ENCODE assay signal across 1 cellular context in the genomic region with DNA sequence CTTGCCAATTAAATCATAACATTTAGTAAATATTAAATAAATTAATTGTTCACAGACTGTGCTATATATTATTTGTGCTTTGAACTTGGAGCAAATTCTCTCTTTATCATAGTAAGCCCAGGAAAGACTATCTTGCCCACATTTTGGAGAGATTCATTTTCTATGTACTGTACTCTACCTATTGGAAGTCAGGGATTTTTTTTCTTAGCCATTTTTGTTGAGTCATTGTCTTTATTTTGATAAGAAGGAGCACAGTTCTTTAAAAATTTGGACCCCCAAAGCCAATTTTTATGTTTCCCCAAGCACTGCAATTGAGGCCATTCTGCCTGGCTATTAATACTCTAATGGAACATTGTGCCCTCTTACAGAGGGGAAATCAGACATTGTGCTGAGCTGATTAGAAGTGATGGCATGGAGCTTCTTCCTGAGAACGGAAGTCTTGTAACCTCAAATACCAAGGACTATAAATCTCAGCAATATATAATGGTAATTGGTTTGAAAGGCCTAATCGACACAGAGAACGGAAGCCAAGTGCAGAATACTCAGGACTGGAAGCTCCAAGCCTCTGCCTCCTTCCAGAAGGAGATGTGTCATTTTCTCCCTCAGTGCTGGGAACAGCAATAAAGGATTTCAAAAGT.
TF ChIP-seq lines count a peak whose summit lies in the region.

No MANE protein-coding gene starts in this region.

TF ChIP-seq in SK-N-SH, 30 proteins besides CTCF, POLR2A, EP300 and RAD21 (continued from another document):
- TF ChIP-seq, protein P1, sequence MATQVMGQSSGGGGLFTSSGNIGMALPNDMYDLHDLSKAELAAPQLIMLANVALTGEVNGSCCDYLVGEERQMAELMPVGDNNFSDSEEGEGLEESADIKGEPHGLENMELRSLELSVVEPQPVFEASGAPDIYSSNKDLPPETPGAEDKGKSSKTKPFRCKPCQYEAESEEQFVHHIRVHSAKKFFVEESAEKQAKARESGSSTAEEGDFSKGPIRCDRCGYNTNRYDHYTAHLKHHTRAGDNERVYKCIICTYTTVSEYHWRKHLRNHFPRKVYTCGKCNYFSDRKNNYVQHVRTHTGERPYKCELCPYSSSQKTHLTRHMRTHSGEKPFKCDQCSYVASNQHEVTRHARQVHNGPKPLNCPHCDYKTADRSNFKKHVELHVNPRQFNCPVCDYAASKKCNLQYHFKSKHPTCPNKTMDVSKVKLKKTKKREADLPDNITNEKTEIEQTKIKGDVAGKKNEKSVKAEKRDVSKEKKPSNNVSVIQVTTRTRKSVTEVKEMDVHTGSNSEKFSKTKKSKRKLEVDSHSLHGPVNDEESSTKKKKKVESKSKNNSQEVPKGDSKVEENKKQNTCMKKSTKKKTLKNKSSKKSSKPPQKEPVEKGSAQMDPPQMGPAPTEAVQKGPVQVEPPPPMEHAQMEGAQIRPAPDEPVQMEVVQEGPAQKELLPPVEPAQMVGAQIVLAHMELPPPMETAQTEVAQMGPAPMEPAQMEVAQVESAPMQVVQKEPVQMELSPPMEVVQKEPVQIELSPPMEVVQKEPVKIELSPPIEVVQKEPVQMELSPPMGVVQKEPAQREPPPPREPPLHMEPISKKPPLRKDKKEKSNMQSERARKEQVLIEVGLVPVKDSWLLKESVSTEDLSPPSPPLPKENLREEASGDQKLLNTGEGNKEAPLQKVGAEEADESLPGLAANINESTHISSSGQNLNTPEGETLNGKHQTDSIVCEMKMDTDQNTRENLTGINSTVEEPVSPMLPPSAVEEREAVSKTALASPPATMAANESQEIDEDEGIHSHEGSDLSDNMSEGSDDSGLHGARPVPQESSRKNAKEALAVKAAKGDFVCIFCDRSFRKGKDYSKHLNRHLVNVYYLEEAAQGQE (IDR thresholded peaks at IDR 0.05; ENCODE audit: low read depth, low read length): no peak
- TF ChIP-seq MEF2A (IDR thresholded peaks at IDR 0.05; ENCODE audit: borderline replicate concordance, low read depth): no peak
- TF ChIP-seq, protein P2, sequence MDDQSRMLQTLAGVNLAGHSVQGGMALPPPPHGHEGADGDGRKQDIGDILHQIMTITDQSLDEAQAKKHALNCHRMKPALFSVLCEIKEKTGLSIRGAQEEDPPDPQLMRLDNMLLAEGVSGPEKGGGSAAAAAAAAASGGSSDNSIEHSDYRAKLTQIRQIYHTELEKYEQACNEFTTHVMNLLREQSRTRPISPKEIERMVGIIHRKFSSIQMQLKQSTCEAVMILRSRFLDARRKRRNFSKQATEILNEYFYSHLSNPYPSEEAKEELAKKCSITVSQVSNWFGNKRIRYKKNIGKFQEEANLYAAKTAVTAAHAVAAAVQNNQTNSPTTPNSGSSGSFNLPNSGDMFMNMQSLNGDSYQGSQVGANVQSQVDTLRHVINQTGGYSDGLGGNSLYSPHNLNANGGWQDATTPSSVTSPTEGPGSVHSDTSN (IDR thresholded peaks at IDR 0.05): peak; percentile 92
TF ChIP-seq in SK-N-SH: peak in this region for 8.
